ENCODE assay signal across 8 cellular contexts in the genomic region with DNA sequence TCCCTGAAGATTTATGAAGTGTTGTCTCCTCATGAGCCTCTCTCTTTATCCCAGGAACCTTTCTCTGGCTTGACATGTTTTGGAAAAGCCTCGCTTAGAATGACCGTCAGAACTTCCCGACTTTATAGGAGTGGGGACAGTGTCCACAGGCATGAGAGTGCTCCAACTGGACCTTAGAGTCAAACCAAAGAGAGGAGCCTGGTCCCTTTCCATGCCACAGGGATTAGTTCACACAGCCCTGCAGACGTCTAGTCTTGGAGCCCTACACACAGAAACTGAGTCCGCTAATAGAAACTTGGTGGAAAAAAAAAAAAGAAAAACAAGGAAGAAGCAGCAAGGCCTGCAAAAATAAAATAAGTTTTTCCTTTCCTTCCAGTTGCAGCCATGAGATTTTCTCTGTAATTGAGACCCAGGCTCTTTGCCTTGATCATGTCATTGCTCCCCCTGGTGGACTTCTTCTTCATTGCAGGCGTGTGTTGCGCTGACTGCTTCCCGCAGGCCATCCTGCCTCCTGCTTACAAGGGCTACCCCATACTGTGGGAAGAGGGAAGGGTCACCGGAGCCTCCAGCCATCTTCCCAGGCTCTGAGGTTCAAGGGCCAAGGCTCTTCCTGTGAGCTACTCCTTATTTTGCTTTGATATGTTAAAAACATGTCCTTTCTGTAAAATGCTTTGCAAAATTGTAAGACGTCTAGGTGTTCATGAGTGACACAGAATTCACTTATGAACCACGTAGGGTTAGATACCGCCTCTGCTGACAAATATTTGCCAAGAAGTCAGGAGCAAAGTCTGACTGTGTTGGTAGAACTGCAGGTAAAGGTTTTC.
DNase-seq lines count a peak whose midpoint lies in the region; FAIRE-seq and TF ChIP-seq lines count a peak whose summit lies in the region.

No MANE protein-coding gene starts in this region.

- TF ChIP-seq CTCF in OCI-LY7 (conservative IDR thresholded peaks at IDR 0.05; ENCODE audit: low read length): peak; percentile 93
- peak; percentile 86 to 90 (median 88) for TF ChIP-seq CTCF in nephron (IDR thresholded peaks at IDR 0.05; ENCODE audit: unreplicated experiment in 3 of 3)

- H3K36me3 ChIP-seq in OCI-LY7 (ENCODE audit: insufficient read depth, low read length): no peaks in the 10 kb centered on the region

- FAIRE-seq in GM19239 (lab: Jason Lieb, UNC): peak; percentile 90

- H3K36me3 Mint-ChIP-seq in nephron (ENCODE audit: low read depth): no peaks in the 10 kb centered on the region

- H3K9me2 ChIP-seq in OCI-LY7 (ENCODE audit: insufficient read depth, low read length): no peaks in the 10 kb centered on the region

- intact Hi-C loops in OCI-LY7 (cut with micrococcal nuclease; ENCODE audit: unreplicated experiment): loop anchor here (1.0 to 5.0 kb wide), 4 partner anchors 78 to 391 kb away; no protein-coding TSS in a partner anchor

- CTCF ChIA-PET in OCI-LY7 (lab: Charles Lee; ENCODE audit: unreplicated experiment): no interaction called here

- POLR2A ChIA-PET in OCI-LY7 (lab: Charles Lee): no interaction called here

- H3K4me3 ChIP-seq in OCI-LY7 (ENCODE audit: low read depth, low read length, poor library complexity, severe bottlenecking): no peak overlapping the region

- H3K27ac Mint-ChIP-seq in nephron: peak overlapping the region in 2 of 3 experiments; percentile 16 to 21

- no peak overlapping the region for H2AFZ ChIP-seq in OCI-LY7 (ENCODE audit: low read length)

- peak; percentile 3 to 80 (median 52) for DNase-seq in C1 segment of cervical spinal cord (lab: John Stamatoyannopoulos, UW)
- DNase-seq in GM19239 (ENCODE audit: insufficient read length, low spot score): peak; percentile 54
- DNase-seq in HuH-7 (ENCODE audit: low spot score): peak; percentile 73
- DNase-seq in OCI-LY7 (ENCODE audit: low spot score): peak; percentile 78
- peak; percentile 78 for DNase-seq in activated T-cell treated with anti-CD3 and anti-CD28 coated beads for 4 hours
- DNase-seq in fibroblast of gingiva (ENCODE audit: low read depth): peak; percentile 74
- peak; percentile 71 for DNase-seq in stimulated activated naive CD4-positive, alpha-beta T cell treated with Interleukin-2 at 50 U/mL for 16 hours (lab: John Stamatoyannopoulos, UW)

- no peaks in the 10 kb centered on the region for H3K9me3 Mint-ChIP-seq in nephron

- no TSS peak for BruUV-seq in OCI-LY7 (replicated peaks; lab: Mats Ljungman, UMichigan)

- H3K4me1 Mint-ChIP-seq in nephron: peaks cover 50% of the 10 kb centered on the region

- H3K9me3 ChIP-seq in OCI-LY7 (ENCODE audit: low read length): no peaks in the 10 kb centered on the region

- H3K4me2 ChIP-seq in OCI-LY7 (ENCODE audit: low read length): no peak overlapping the region

- no peaks in the 10 kb centered on the region for H3K79me2 ChIP-seq in OCI-LY7 (ENCODE audit: insufficient read depth, low read depth, low read length)

- H3K27ac ChIP-seq in OCI-LY7 (ENCODE audit: low read depth, low read length, poor library complexity, severe bottlenecking): no peak overlapping the region

- no peak overlapping the region for H3K4me3 Mint-ChIP-seq in nephron

- H3K4me1 ChIP-seq in OCI-LY7 (ENCODE audit: insufficient read depth, low read length, poor library complexity, severe bottlenecking): no peaks in the 10 kb centered on the region

- H4K20me1 ChIP-seq in OCI-LY7 (ENCODE audit: insufficient read depth, low read length): no peaks in the 10 kb centered on the region

- no peaks in the 10 kb centered on the region for H3K27me3 Mint-ChIP-seq in nephron (ENCODE audit: low read depth)
